33 cellular contexts compared by ENCODE assay signal in the genomic region with DNA sequence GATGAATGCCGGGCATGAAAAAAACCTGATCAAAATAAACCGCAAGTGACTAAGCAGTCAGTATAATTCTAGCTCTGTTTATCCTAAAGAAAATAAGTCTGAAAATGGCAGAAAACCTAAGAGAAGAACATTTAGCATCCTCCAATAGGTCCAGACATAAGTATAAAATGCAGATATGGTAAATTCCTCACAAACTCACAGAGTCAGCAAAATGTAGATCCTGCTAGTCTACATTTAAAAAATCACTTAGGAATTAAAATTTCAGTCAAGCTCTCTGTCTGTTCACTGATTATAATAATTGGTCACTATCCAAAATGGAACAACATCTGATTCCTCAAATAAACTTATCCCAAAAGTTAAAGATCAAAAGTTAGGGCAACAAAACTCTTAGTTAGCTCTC.
"Had no signal": no experiment of that assay in that cellular context is flagged by ENCODE, and none has a peak within 500 bp of the region (broad histone marks: within the 10 kb centered on the region; RNA-seq: fewer than 3 reads in every experiment).

No MANE protein-coding gene starts in this region.

- ATAC-seq: activated naive CD4-positive, alpha-beta T cell treated with anti-CD3 and anti-CD28 coated beads, Interleukin-2, amount 50 U/mL, for 72 hours; activated naive CD8-positive, alpha-beta T cell treated with anti-CD3 and anti-CD28 coated beads, Interleukin-2, amount 50 U/mL, for 24 hours; activated T-cell treated with anti-CD3 and anti-CD28 coated beads, Interleukin-2, amount 50 U/mL, for 4 hours; activated T-cell treated with anti-CD3 and anti-CD28 coated beads, Interleukin-2, amount 50 U/mL, for 72 hours; activated T-helper 17 cell treated with anti-CD3 and anti-CD28 coated beads, Interleukin-2, amount 50 U/mL, for 72 hours; body of pancreas had no signal

- H3K4me1 ChIP-seq: adrenal gland, ascending aorta, body of pancreas, breast epithelium had no signal

- H3K9me3 ChIP-seq: adrenal gland, ascending aorta, body of pancreas, breast epithelium had no signal

- H3K36me3 ChIP-seq: adrenal gland, ascending aorta, brain microvascular endothelial cell, breast epithelium, cardiac muscle cell had no signal

- H3K27ac ChIP-seq: adrenal gland, ascending aorta, body of pancreas, brain microvascular endothelial cell, breast epithelium, cardiac muscle cell had no signal

- H3K27me3 ChIP-seq: adrenal gland, ascending aorta, body of pancreas, brain microvascular endothelial cell, breast epithelium, cardiac muscle cell had no signal

- DNase-seq: activated effector memory CD4-positive, alpha-beta T cell treated with anti-CD3 and anti-CD28 coated beads, Interleukin-2, amount 50 U/mL, for 16 hours; activated effector memory CD4-positive, alpha-beta T cell treated with Interleukin-2 at 50 U/mL for 16 hours; activated gamma-delta T cell; activated gamma-delta T cell treated with Interleukin-2 at 50 U/mL for 16 hours; activated naive CD4-positive, alpha-beta T cell; activated naive CD4-positive, alpha-beta T cell treated with anti-CD3 and anti-CD28 coated beads for 36 hours; activated naive CD4-positive, alpha-beta T cell treated with anti-CD3 and anti-CD28 coated beads, Interleukin-2, amount 10 ng/mL, durations not matched to agents 7 days and 5 days; activated naive CD4-positive, alpha-beta T cell treated with anti-CD3 and anti-CD28 coated beads, Interleukin-2, amount 50 U/mL, for 16 hours; activated naive CD4-positive, alpha-beta T cell treated with Interleukin-2 at 50 U/mL for 16 hours; activated naive CD8-positive, alpha-beta T cell treated with anti-CD3 and anti-CD28 coated beads for 36 hours; activated naive CD8-positive, alpha-beta T cell treated with anti-CD3 and anti-CD28 coated beads, Interleukin-2, amount 10 ng/mL, durations not matched to agents 7 days and 5 days; activated naive CD8-positive, alpha-beta T cell treated with anti-CD3 and anti-CD28 coated beads, Interleukin-2, amount 50 U/mL, for 24 hours; activated T-cell treated with anti-CD3 and anti-CD28 coated beads, Interleukin-2, amount 50 U/mL, for 1 hour; activated T-cell treated with anti-CD3 and anti-CD28 coated beads, Interleukin-2, amount 50 U/mL, for 24 hours; activated T-cell treated with anti-CD3 and anti-CD28 coated beads, Interleukin-2, amount 50 U/mL, for 4 hours; activated T-cell treated with anti-CD3 and anti-CD28 coated beads, Interleukin-2, amount 50 U/mL, for 48 hours; activated T-cell treated with anti-CD3 and anti-CD28 coated beads, Interleukin-2, amount 50 U/mL, for 72 hours; adrenal gland; amniotic stem cell; amygdala; anterior cingulate cortex; aorta; body of pancreas; brain microvascular endothelial cell; central memory CD4-positive, alpha-beta T cell; cerebellar nuclear complex had no signal

- H3K4me3 ChIP-seq: adrenal gland, ascending aorta, body of pancreas, breast epithelium, cardiac muscle cell had no signal

- FAIRE-seq: astrocyte, bronchial epithelial cell had no signal
